19 cellular contexts compared by ENCODE assay signal in genomic region chr22:37292641-37293040, GRCh38. TPM values are rescaled to one million over a fixed set of nuclear protein-coding genes. Genes with fewer than 3 reads are reported as not detected.
A peak's percentile ranks its signal among the peaks of the same experiment; 100 is the strongest.
DNase-seq lines count a peak whose midpoint lies in the region; ATAC-seq and TF ChIP-seq lines count a peak whose summit lies in the region.
"Had no signal": no experiment of that assay in that cellular context is flagged by ENCODE, and none has a peak within 500 bp of the region (broad histone marks: within the 10 kb centered on the region; RNA-seq: fewer than 3 reads in every experiment).

No MANE protein-coding gene starts in this region.

- H3K27ac ChIP-seq in CD4-positive, alpha-beta T cell (ENCODE audit: low read depth, low read length): no peak overlapping the region
- H3K27ac ChIP-seq: A549 had no signal

- peaks cover 64% of the 10 kb centered on the region for H3K4me1 Mint-ChIP-seq in activated T-cell treated with anti-CD3 and anti-CD28 coated beads, Interleukin-2, amount 50 U/mL, for 24 hours (ENCODE audit: low read depth)
- H3K4me1 Mint-ChIP-seq in CD4-positive, alpha-beta T cell (ENCODE audit: low read depth): peaks cover 67% of the 10 kb centered on the region
- peaks cover 57% of the 10 kb centered on the region for H3K4me1 Mint-ChIP-seq in activated naive CD8-positive, alpha-beta T cell treated with anti-CD3 and anti-CD28 coated beads, Interleukin-2, amount 10 ng/mL, durations not matched to agents 7 days and 5 days
- H3K4me1 Mint-ChIP-seq in naive thymus-derived CD8-positive, alpha-beta T cell: peaks cover 36 to 88% (median 79%) of the 10 kb centered on the region in 4 donors

- no peaks in the 10 kb centered on the region for H3K9me3 Mint-ChIP-seq in activated T-cell treated with anti-CD3 and anti-CD28 coated beads, Interleukin-2, amount 50 U/mL, for 24 hours
- H3K9me3 Mint-ChIP-seq in CD4-positive, alpha-beta T cell: no peaks in the 10 kb centered on the region
- no peaks in the 10 kb centered on the region for H3K9me3 Mint-ChIP-seq in activated naive CD8-positive, alpha-beta T cell treated with anti-CD3 and anti-CD28 coated beads, Interleukin-2, amount 10 ng/mL, durations not matched to agents 7 days and 5 days
- no peaks in the 10 kb centered on the region for H3K9me3 Mint-ChIP-seq in naive thymus-derived CD8-positive, alpha-beta T cell

- H3K36me3 Mint-ChIP-seq in activated T-cell treated with anti-CD3 and anti-CD28 coated beads, Interleukin-2, amount 50 U/mL, for 24 hours (ENCODE audit: low read depth): peaks cover 64% of the 10 kb centered on the region
- H3K36me3 Mint-ChIP-seq in CD4-positive, alpha-beta T cell (ENCODE audit: low read depth): peaks cover 93% of the 10 kb centered on the region
- H3K36me3 Mint-ChIP-seq in activated naive CD8-positive, alpha-beta T cell treated with anti-CD3 and anti-CD28 coated beads, Interleukin-2, amount 10 ng/mL, durations not matched to agents 7 days and 5 days: peaks cover 71% of the 10 kb centered on the region
- H3K36me3 Mint-ChIP-seq in naive thymus-derived CD8-positive, alpha-beta T cell: peaks cover 0 to 90% (median 33%) of the 10 kb centered on the region in 3 donors

- TF ChIP-seq CTCF in CD4-positive, alpha-beta T cell (IDR thresholded peaks at IDR 0.05): no peak

- no peaks in the 10 kb centered on the region for H3K27me3 Mint-ChIP-seq in activated T-cell treated with anti-CD3 and anti-CD28 coated beads, Interleukin-2, amount 50 U/mL, for 24 hours
- no peaks in the 10 kb centered on the region for H3K27me3 Mint-ChIP-seq in CD4-positive, alpha-beta T cell
- H3K27me3 Mint-ChIP-seq in activated naive CD8-positive, alpha-beta T cell treated with anti-CD3 and anti-CD28 coated beads, Interleukin-2, amount 10 ng/mL, durations not matched to agents 7 days and 5 days: no peaks in the 10 kb centered on the region
- H3K27me3 Mint-ChIP-seq in naive thymus-derived CD8-positive, alpha-beta T cell: no peaks in the 10 kb centered on the region

- intact Hi-C loops in CD4-positive, alpha-beta T cell (cut with DNase I, micrococcal nuclease): no loop called here

- no peak for ATAC-seq in CD4-positive, alpha-beta T cell (ENCODE audit: poor library complexity)
- ATAC-seq in activated naive CD8-positive, alpha-beta T cell treated with anti-CD3 and anti-CD28 coated beads, Interleukin-2, amount 10 ng/mL, durations not matched to agents 7 days and 5 days (ENCODE audit: low read depth): no peak
- ATAC-seq in naive thymus-derived CD8-positive, alpha-beta T cell: no peak
- no peak for ATAC-seq in GM21786 (IDR thresholded peaks at IDR 0.05; ENCODE audit: unreplicated experiment)
- ATAC-seq: A549 had no signal

- H3K27me3 ChIP-seq in CD4-positive, alpha-beta T cell (ENCODE audit: control insufficient read depth, insufficient read depth, low read length): no peaks in the 10 kb centered on the region
- H3K27me3 ChIP-seq: BLaER1 treated with 17β-estradiol and CSF1 and Interleukin-3, amounts not matched to agents 10 nM and 100 nM had no signal

- no peak overlapping the region for H3K4me3 Mint-ChIP-seq in activated T-cell treated with anti-CD3 and anti-CD28 coated beads, Interleukin-2, amount 50 U/mL, for 24 hours
- peak overlapping the region; percentile 11 for H3K4me3 Mint-ChIP-seq in CD4-positive, alpha-beta T cell
- no peak overlapping the region for H3K4me3 Mint-ChIP-seq in activated naive CD8-positive, alpha-beta T cell treated with anti-CD3 and anti-CD28 coated beads, Interleukin-2, amount 10 ng/mL, durations not matched to agents 7 days and 5 days
- H3K4me3 Mint-ChIP-seq in naive thymus-derived CD8-positive, alpha-beta T cell: no peak overlapping the region
- H3K4me3 Mint-ChIP-seq: H9 had no signal

- H3K27ac Mint-ChIP-seq in activated T-cell treated with anti-CD3 and anti-CD28 coated beads, Interleukin-2, amount 50 U/mL, for 24 hours: peak overlapping the region; percentile 81
- H3K27ac Mint-ChIP-seq in CD4-positive, alpha-beta T cell: peak overlapping the region; percentile 75
- peak overlapping the region; percentile 44 for H3K27ac Mint-ChIP-seq in activated naive CD8-positive, alpha-beta T cell treated with anti-CD3 and anti-CD28 coated beads, Interleukin-2, amount 10 ng/mL, durations not matched to agents 7 days and 5 days
- H3K27ac Mint-ChIP-seq in naive thymus-derived CD8-positive, alpha-beta T cell: peak overlapping the region in 9 of 10 donors; percentile 27 to 87 (median 83)
- H3K27ac Mint-ChIP-seq: H9 had no signal

- H3K9me3 ChIP-seq in CD4-positive, alpha-beta T cell (ENCODE audit: control insufficient read depth, low read length): no peaks in the 10 kb centered on the region
- H3K9me3 ChIP-seq: A549 had no signal

- POLR2A ChIA-PET in CD4-positive, alpha-beta T cell (lab: Charles Lee): no interaction called here
- POLR2A ChIA-PET in activated naive CD8-positive, alpha-beta T cell treated with anti-CD3 and anti-CD28 coated beads, Interleukin-2, amount 10 ng/mL, durations not matched to agents 7 days and 5 days (lab: Charles Lee): interaction anchor here (1.2 kb wide), 1 partner anchor 9 kb away, joined by 3 read pairs; no protein-coding TSS in a partner anchor
- POLR2A ChIA-PET in naive thymus-derived CD8-positive, alpha-beta T cell (lab: Charles Lee): interaction anchor here (0.7 kb wide), 1 partner anchor 48 kb away, joined by 3 read pairs; no protein-coding TSS in a partner anchor

- no peak for DNase-seq in activated T-cell treated with anti-CD3 and anti-CD28 coated beads, Interleukin-2, amount 50 U/mL, for 24 hours
- no peak for DNase-seq in activated T-cell treated with anti-CD3 and anti-CD28 coated beads, Interleukin-2, amount 50 U/mL, for 48 hours
- DNase-seq in CD4-positive, alpha-beta T cell: no peak
- DNase-seq in activated naive CD8-positive, alpha-beta T cell treated with anti-CD3 and anti-CD28 coated beads, Interleukin-2, amount 10 ng/mL, durations not matched to agents 7 days and 5 days: no peak
- DNase-seq in naive thymus-derived CD8-positive, alpha-beta T cell: no peak
- DNase-seq in hippocampal formation (lab: John Stamatoyannopoulos, UW): no peak
- DNase-seq in germinal center (ENCODE audit: low spot score): no peak
- DNase-seq: DMS79 treated with DMSO at 0.1 percent for 48 hours, H9, KG1, NCI-H1417 treated with DMSO at 0.1 percent for 48 hours, NCI-H187 treated with DMSO at 0.1 percent for 48 hours, NCI-H345, NCI-H524 treated with DMSO at 0.1 percent for 48 hours, SHP77 treated with DMSO at 0.1 percent for 48 hours had no signal

- CTCF ChIA-PET in CD4-positive, alpha-beta T cell (lab: Charles Lee): no interaction called here

RNA-seq across cellular contexts. Expression of gene CYTH4, which starts 10.3 kb away (rescaled TPM):
- total RNA-seq in CD4-positive, alpha-beta T cell: 100 to 1,000 TPM; 134 to 138 TPM
- 100 to 1,000 TPM; 149 to 157 TPM for total RNA-seq in activated naive CD8-positive, alpha-beta T cell treated with anti-CD3 and anti-CD28 coated beads, Interleukin-2, amount 10 ng/mL, durations not matched to agents 7 days and 5 days
- total RNA-seq in naive thymus-derived CD8-positive, alpha-beta T cell: 100 to 1,000 TPM; 177 to 193 TPM
- 10 to 100 TPM; 48.9 to 60.8 (median 54.6) TPM for polyA plus RNA-seq in naive thymus-derived CD8-positive, alpha-beta T cell
- total RNA-seq: H9, HT-29 had no signal

RNA-seq across cellular contexts. Expression of gene RAC2, which starts 48.6 kb away (rescaled TPM):
- 100 to 1,000 TPM; 174 to 180 TPM for total RNA-seq in CD4-positive, alpha-beta T cell
- total RNA-seq in activated naive CD8-positive, alpha-beta T cell treated with anti-CD3 and anti-CD28 coated beads, Interleukin-2, amount 10 ng/mL, durations not matched to agents 7 days and 5 days: 1,000 to 10,000 TPM in 1 of 2 experiments, 100 to 1,000 TPM in 1; 963 to 1,011 TPM
- total RNA-seq in naive thymus-derived CD8-positive, alpha-beta T cell: 100 to 1,000 TPM; 295 to 297 TPM
- polyA plus RNA-seq in naive thymus-derived CD8-positive, alpha-beta T cell: 1,000 to 10,000 TPM in 2 of 3 donors, 100 to 1,000 TPM in 1; 740 to 1,115 (median 1,110) TPM
